In genomic region chr12:130715996-130716917, GRCh38 we compare ENCODE assay signal across 8 cellular contexts. TPM values are rescaled to one million over a fixed set of nuclear protein-coding genes. Genes with fewer than 3 reads are reported as not detected.
DNase-seq lines count a peak whose midpoint lies in the region; ATAC-seq and TF ChIP-seq lines count a peak whose summit lies in the region.

RIMBP2 (minus strand) TSS chr12:130716299; CDS start chr12:130479013, 237,286 bp downstream.

- CTCF ChIA-PET in CD8-positive, alpha-beta T cell (lab: Charles Lee): no interaction called here

- H3K27me3 ChIP-seq in CD8-positive, alpha-beta T cell (ENCODE audit: insufficient read depth, low read length): peaks cover 4% of the 10 kb centered on the region
- H3K27me3 ChIP-seq in kidney epithelial cell (ENCODE audit: control insufficient read depth, insufficient read depth, low read length): peaks cover 39% of the 10 kb centered on the region
- H3K27me3 ChIP-seq in thymus (ENCODE audit: control insufficient read depth, insufficient read depth): peaks cover 37% of the 10 kb centered on the region

- POLR2A ChIA-PET in CD8-positive, alpha-beta T cell (lab: Charles Lee): no interaction called here

- H3K36me3 Mint-ChIP-seq in CD8-positive, alpha-beta T cell: no peaks in the 10 kb centered on the region

- H3K4me3 ChIP-seq in CD8-positive, alpha-beta T cell (ENCODE audit: low read depth, low read length): no peak within 1 kb of the TSS
- peak within 1 kb of the TSS; percentile 0 for H3K4me3 ChIP-seq in kidney epithelial cell (ENCODE audit: low read depth, low read length)
- H3K4me3 ChIP-seq in thymus (ENCODE audit: low read length): peak within 1 kb of the TSS; percentile 11

- H3K36me3 ChIP-seq in CD8-positive, alpha-beta T cell (ENCODE audit: insufficient read depth, low read length): no peaks in the 10 kb centered on the region
- H3K36me3 ChIP-seq in kidney epithelial cell (ENCODE audit: control insufficient read depth, insufficient read depth, low read length) (no peaks in the 10 kb centered on the region), thymus (ENCODE audit: control insufficient read depth, insufficient read depth) (no peaks in the 10 kb centered on the region)

- 3% methylated on average over 33 of the region's 33 CpGs for WGBS in thymus

- no peak for ATAC-seq in CD8-positive, alpha-beta T cell
- no peak for ATAC-seq in GM21367 (IDR thresholded peaks at IDR 0.05; ENCODE audit: unreplicated experiment)

- H3K4me3 Mint-ChIP-seq in CD8-positive, alpha-beta T cell: peak within 1 kb of the TSS; percentile 16

- no peaks in the 10 kb centered on the region for H3K9me3 ChIP-seq in CD8-positive, alpha-beta T cell (ENCODE audit: low read length)
- no peaks in the 10 kb centered on the region for H3K9me3 ChIP-seq in thymus (ENCODE audit: control insufficient read depth)

- DNase-seq in CD8-positive, alpha-beta T cell: no peak
- DNase-seq in NCI-H1092 treated with DMSO at 0.1 percent for 48 hours (lab: John Stamatoyannopoulos, UW): peak; percentile 68
- DNase-seq in kidney epithelial cell (ENCODE audit: low read depth): peak; percentile 29
- no peak for DNase-seq in activated CD4-positive, alpha-beta T cell treated with anti-CD3 and anti-CD28 coated beads, Interleukin-2, amount 50 U/mL, for 1 hour
- DNase-seq in activated CD4-positive, alpha-beta T cell treated with anti-CD3 and anti-CD28 coated beads, Interleukin-2, amount 50 U/mL, for 48 hours: no peak

- no peak within 1 kb of the TSS for H3K27ac Mint-ChIP-seq in CD8-positive, alpha-beta T cell

- intact Hi-C loops in CD8-positive, alpha-beta T cell (cut with DNase I, micrococcal nuclease): no loop called here

- no peak for TF ChIP-seq CTCF in CD8-positive, alpha-beta T cell (IDR thresholded peaks at IDR 0.05)
- no peak for TF ChIP-seq CTCF in kidney epithelial cell (IDR thresholded peaks at IDR 0.05; ENCODE audit: insufficient read depth, low read length, poor library complexity, severe bottlenecking)

- H3K27me3 Mint-ChIP-seq in CD8-positive, alpha-beta T cell (ENCODE audit: low read depth): peaks cover 45% of the 10 kb centered on the region

- H3K4me1 ChIP-seq in CD8-positive, alpha-beta T cell (ENCODE audit: insufficient read depth, low read length): no peaks in the 10 kb centered on the region
- no peaks in the 10 kb centered on the region for H3K4me1 ChIP-seq in thymus (ENCODE audit: control insufficient read depth, insufficient read depth, low read length)

- no peaks in the 10 kb centered on the region for H3K9me3 Mint-ChIP-seq in CD8-positive, alpha-beta T cell

- H3K4me1 Mint-ChIP-seq in CD8-positive, alpha-beta T cell (ENCODE audit: low read depth): peaks cover 16% of the 10 kb centered on the region

- no peak within 1 kb of the TSS for H3K27ac ChIP-seq in CD8-positive, alpha-beta T cell (ENCODE audit: low read depth, low read length)
- H3K27ac ChIP-seq in angular gyrus (ENCODE audit: low read depth, low read length) (peak within 1 kb of the TSS; percentile 64), thymus (ENCODE audit: low read depth) (no peak within 1 kb of the TSS)

RNA-seq across cellular contexts. Expression of gene RIMBP2, which starts in this region (rescaled TPM):
- total RNA-seq in CD8-positive, alpha-beta T cell: not detected
- 0.50 and 0.82 TPM in 2 replicates for total RNA-seq in kidney epithelial cell
- polyA plus RNA-seq in thymus: 0.78 TPM

Comparison
In these comparisons a context has a peak if more than half of its experiments do, and no peak if none do; other contexts are left out.
1. Peak in DNase-seq and H3K4me3 ChIP-seq in kidney epithelial cell; RNA of the gene not detected or under 1 TPM.